9 cellular contexts compared by ENCODE assay signal in genomic region chr18:58639751-58640427, GRCh38. TPM values are rescaled to one million over a fixed set of nuclear protein-coding genes. Genes with fewer than 3 reads are reported as not detected.
DNase-seq lines count a peak whose midpoint lies in the region; ATAC-seq and TF ChIP-seq lines count a peak whose summit lies in the region.
"Had no signal": no experiment of that assay in that cellular context is flagged by ENCODE, and none has a peak within 500 bp of the region (broad histone marks: within the 10 kb centered on the region; RNA-seq: fewer than 3 reads in every experiment).

No MANE protein-coding gene starts in this region.

- ATAC-seq in GM18868 (IDR thresholded peaks at IDR 0.05; ENCODE audit: unreplicated experiment): peak; percentile 54
- ATAC-seq in upper lobe of right lung: no peak

- TF ChIP-seq POLR2A in prostate gland (IDR thresholded peaks at IDR 0.05): no peak

- H3K4me1 ChIP-seq in HUES48 (ENCODE audit: control insufficient read depth, insufficient read depth, low read length): peaks cover 31% of the 10 kb centered on the region
- no peaks in the 10 kb centered on the region for H3K4me1 ChIP-seq in prostate gland (replicated peaks)
- no peaks in the 10 kb centered on the region for H3K4me1 ChIP-seq in upper lobe of right lung
- H3K4me1 ChIP-seq: adrenal gland had no signal

- H3K27ac ChIP-seq in HUES48 (ENCODE audit: low read depth, low read length): peak overlapping the region; percentile 84
- no peak overlapping the region for H3K27ac ChIP-seq in brain microvascular endothelial cell
- H3K27ac ChIP-seq in prostate gland: peak overlapping the region; percentile 1 to 40
- H3K27ac ChIP-seq in upper lobe of right lung: no peak overlapping the region
- H3K27ac ChIP-seq: adrenal gland had no signal

- H3K9me3 ChIP-seq in HUES48 (ENCODE audit: control insufficient read depth, insufficient read depth, low read length): no peaks in the 10 kb centered on the region
- H3K9me3 ChIP-seq in prostate gland: no peaks in the 10 kb centered on the region
- H3K9me3 ChIP-seq in upper lobe of right lung: no peaks in the 10 kb centered on the region
- H3K9me3 ChIP-seq: adrenal gland had no signal

- H3K9ac ChIP-seq in HUES48 (ENCODE audit: low read depth, low read length): no peak overlapping the region

- DNase-seq in brain microvascular endothelial cell (peak; percentile 11), prostate gland (ENCODE audit: low spot score) (no peak), upper lobe of right lung (no peak), GM19238 (ENCODE audit: insufficient read length, low spot score) (no peak), SHP77 (lab: John Stamatoyannopoulos, UW) (no peak)
- DNase-seq in activated CD4-positive, CD25-positive, alpha-beta regulatory T cell treated with anti-CD3 and anti-CD28 coated beads, Interleukin-2, amount 50 U/mL, for 72 hours: no peak
- DNase-seq: adrenal gland had no signal

- H3K4me3 ChIP-seq in HUES48 (ENCODE audit: low read depth, low read length) (0 out of 2 replicates have a peak overlapping the region, but pooled peaks have one; percentile 0), brain microvascular endothelial cell (ENCODE audit: low read depth, low read length) (no peak overlapping the region), prostate gland (no peak overlapping the region), upper lobe of right lung (no peak overlapping the region)
- H3K4me3 ChIP-seq: adrenal gland had no signal

- H3K36me3 ChIP-seq in HUES48 (ENCODE audit: control insufficient read depth, insufficient read depth, low read length): no peaks in the 10 kb centered on the region
- H3K36me3 ChIP-seq in brain microvascular endothelial cell (replicated peaks): no peaks in the 10 kb centered on the region
- no peaks in the 10 kb centered on the region for H3K36me3 ChIP-seq in prostate gland
- no peaks in the 10 kb centered on the region for H3K36me3 ChIP-seq in upper lobe of right lung
- H3K36me3 ChIP-seq: adrenal gland had no signal

- H3K27me3 ChIP-seq in HUES48 (ENCODE audit: control insufficient read depth, insufficient read depth, low read length) (no peaks in the 10 kb centered on the region), brain microvascular endothelial cell (replicated peaks) (no peaks in the 10 kb centered on the region), prostate gland (replicated peaks; ENCODE audit: insufficient read depth) (no peaks in the 10 kb centered on the region), upper lobe of right lung (no peaks in the 10 kb centered on the region)
- H3K27me3 ChIP-seq: adrenal gland had no signal

- in situ Hi-C loops in brain microvascular endothelial cell (cut with HindIII; ENCODE audit: low pct_ligation_motif_present, low sequenced_read_pairs): no loop called here

- intact Hi-C loops in prostate gland (cut with DNase I) (no loop called here), upper lobe of right lung (cut with DNase I) (no loop called here)

- 32% methylated on average over 5 of the region's 5 CpGs for WGBS in prostate gland

- TF ChIP-seq CTCF in brain microvascular endothelial cell (IDR thresholded peaks at IDR 0.05; ENCODE audit: low read depth, low read length, missing control alignments) (no peak), prostate gland (IDR thresholded peaks at IDR 0.05) (no peak), upper lobe of right lung (IDR thresholded peaks at IDR 0.05) (no peak)

RNA-seq across cellular contexts. Expression of gene ALPK2, which starts 11.0 kb away (rescaled TPM):
- total RNA-seq in prostate gland (under 1 TPM; 0.09 to 0.34 TPM), upper lobe of right lung (0.29 TPM)

RNA-seq across cellular contexts. Expression of gene MALT1, which starts 31.4 kb away (rescaled TPM):
- total RNA-seq in prostate gland: 10 to 100 TPM; 41.1 to 51.6 TPM
- 25.8 TPM for total RNA-seq in upper lobe of right lung

Comparison
In these comparisons a context has a peak if more than half of its experiments do, and no peak if none do; other contexts are left out.
1. H3K27ac ChIP-seq: peak in HUES48 (single experiment) and prostate gland (2 of 2); none in brain microvascular endothelial cell (single experiment) and upper lobe of right lung (single experiment).